Comparison of ENCODE assay signal across 30 cellular contexts in the genomic region with DNA sequence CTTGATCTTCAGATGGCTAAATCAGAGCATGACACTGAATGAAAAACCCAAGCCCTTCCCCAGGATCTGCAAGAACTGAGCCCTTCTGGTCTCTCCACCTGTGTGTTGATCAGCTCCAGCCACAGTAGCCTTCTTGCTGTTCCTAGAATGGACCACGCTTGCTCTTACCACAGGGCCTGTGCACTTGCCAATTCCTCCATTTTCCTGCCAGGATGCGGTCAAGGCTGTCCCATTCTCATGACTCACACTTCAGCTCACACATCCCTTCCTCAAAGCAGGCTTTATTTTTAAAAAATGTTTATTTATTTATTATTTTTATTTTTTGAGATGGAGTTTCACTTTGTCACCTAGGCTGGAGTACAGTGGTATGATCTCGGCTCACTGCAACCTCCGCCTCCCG. TPM values are rescaled to one million over a fixed set of nuclear protein-coding genes. Genes with fewer than 3 reads are reported as not detected.
DNase-seq lines count a peak whose midpoint lies in the region; ATAC-seq, FAIRE-seq and TF ChIP-seq lines count a peak whose summit lies in the region.
"Had no signal": no experiment of that assay in that cellular context is flagged by ENCODE, and none has a peak within 500 bp of the region (broad histone marks: within the 10 kb centered on the region; RNA-seq: fewer than 3 reads in every experiment).

No MANE protein-coding gene starts in this region.

- TF ChIP-seq CTCF in bronchial epithelial cell (IDR thresholded peaks at IDR 0.05; ENCODE audit: insufficient read depth, low read length, severe bottlenecking), result no peak

- H3K27me3 Mint-ChIP-seq in activated CD4-positive, alpha-beta memory T cell treated with anti-CD3 and anti-CD28 coated beads for 36 hours, result peaks cover 40% of the 10 kb centered on the region
- peaks cover 32 to 37% of the 10 kb centered on the region in 2 donors for H3K27me3 Mint-ChIP-seq in T-cell

- peaks cover 4% of the 10 kb centered on the region for H3K36me3 Mint-ChIP-seq in activated CD4-positive, alpha-beta memory T cell treated with anti-CD3 and anti-CD28 coated beads for 36 hours
- H3K36me3 Mint-ChIP-seq in T-cell, result peaks cover 7% of the 10 kb centered on the region

- DNase-seq in EL (peak; percentile 73), M059J (ENCODE audit: low read depth) (peak; percentile 82), bronchial epithelial cell (ENCODE audit: low read depth) (peak; percentile 28), kidney tubule cell (ENCODE audit: low spot score) (peak; percentile 31), CD1c-positive myeloid dendritic cell (ENCODE audit: extremely low spot score) (no peak), DMS153 (lab: John Stamatoyannopoulos, UW) (no peak), T-cell (no peak)
- no peak for DNase-seq in activated CD4-positive, alpha-beta memory T cell treated with anti-CD3 and anti-CD28 coated beads for 36 hours
- DNase-seq: activated gamma-delta T cell treated with Interleukin-2 at 50 U/mL for 16 hours; activated T-cell treated with anti-CD3 and anti-CD28 coated beads, Interleukin-2, amount 50 U/mL, for 24 hours; CD4-positive, alpha-beta memory T cell; central memory CD4-positive, alpha-beta T cell; dermis blood vessel endothelial cell; GDM1; heart right ventricle; left colon; NCI-H1417 treated with DMSO at 0.1 percent for 48 hours; NCI-H2107; NCI-H510A treated with DMSO at 0.1 percent for 48 hours; NK-92 treated with Interleukin-12 subunit alpha and Interleukin-12 subunit beta, amount 100 ng/mL, for 24 hours; SJCRH30; stimulated activated CD8-positive, alpha-beta memory T cell treated with anti-CD3 and anti-CD28 coated beads, Interleukin-4, amount 100 ng/mL, for 48 hours; stomach; T-helper 1 cell; transverse colon had no signal

- no peak for FAIRE-seq in bronchial epithelial cell (lab: Jason Lieb, UNC)

- intact Hi-C loops in activated CD4-positive, alpha-beta memory T cell treated with anti-CD3 and anti-CD28 coated beads for 36 hours (cut with micrococcal nuclease), result loop anchor here (5.0 kb wide), 1 partner anchor 92 kb away; no protein-coding TSS in a partner anchor

- CTCF ChIA-PET in activated CD4-positive, alpha-beta memory T cell treated with anti-CD3 and anti-CD28 coated beads for 36 hours (lab: Charles Lee), result interaction anchor here (1.3 to 3.0 kb wide), 2 partner anchors 74 to 109 kb away, joined by 5 to 10 read pairs; no protein-coding TSS in a partner anchor
- CTCF ChIA-PET in T-cell (lab: Charles Lee), result no interaction called here

- POLR2A ChIA-PET in activated CD4-positive, alpha-beta memory T cell treated with anti-CD3 and anti-CD28 coated beads for 36 hours (lab: Charles Lee), result no interaction called here
- POLR2A ChIA-PET in T-cell (lab: Charles Lee), result no interaction called here

- H3K4me3 ChIP-seq in bronchial epithelial cell (ENCODE audit: low read depth, low read length), result no peak overlapping the region
- H3K4me3 ChIP-seq: heart right ventricle, SJCRH30, stomach, transverse colon had no signal

- no peaks in the 10 kb centered on the region for H3K27me3 ChIP-seq in bronchial epithelial cell (ENCODE audit: control insufficient read depth, insufficient read depth, low read length)
- H3K27me3 ChIP-seq: SJCRH30 had no signal

- no peaks in the 10 kb centered on the region for H3K36me3 ChIP-seq in bronchial epithelial cell (ENCODE audit: control insufficient read depth, insufficient read depth, low read length)
- H3K36me3 ChIP-seq: heart right ventricle, neutrophil, SJCRH30, stomach, transverse colon had no signal

- no peak overlapping the region for H3K4me3 Mint-ChIP-seq in activated CD4-positive, alpha-beta memory T cell treated with anti-CD3 and anti-CD28 coated beads for 36 hours
- no peak overlapping the region for H3K4me3 Mint-ChIP-seq in T-cell
- H3K4me3 Mint-ChIP-seq: activated T-cell treated with anti-CD3 and anti-CD28 coated beads, Interleukin-2, amount 50 U/mL, for 24 hours; CD4-positive, alpha-beta memory T cell; memory B cell had no signal

- no peak overlapping the region for H3K27ac Mint-ChIP-seq in activated CD4-positive, alpha-beta memory T cell treated with anti-CD3 and anti-CD28 coated beads for 36 hours
- no peak overlapping the region for H3K27ac Mint-ChIP-seq in T-cell
- H3K27ac Mint-ChIP-seq: activated T-cell treated with anti-CD3 and anti-CD28 coated beads, Interleukin-2, amount 50 U/mL, for 24 hours; CD4-positive, alpha-beta memory T cell; memory B cell; progenitor cell of endocrine pancreas had no signal

- peaks cover 10% of the 10 kb centered on the region for H3K9me3 Mint-ChIP-seq in activated CD4-positive, alpha-beta memory T cell treated with anti-CD3 and anti-CD28 coated beads for 36 hours
- H3K9me3 Mint-ChIP-seq in T-cell, result peaks cover 4 to 10% (median 5%) of the 10 kb centered on the region in 3 donors

- ATAC-seq in T-cell (replicated peaks in 1 of 4), result no peak
- ATAC-seq: heart right ventricle, Panc1 had no signal

- H3K4me1 Mint-ChIP-seq in activated CD4-positive, alpha-beta memory T cell treated with anti-CD3 and anti-CD28 coated beads for 36 hours (ENCODE audit: low read depth), result peaks cover 9% of the 10 kb centered on the region
- H3K4me1 Mint-ChIP-seq in T-cell, result peaks cover 0 to 6% (median 3%) of the 10 kb centered on the region in 3 donors

RNA-seq across cellular contexts. Expression of gene GRHL3, which starts 43.6 kb away (rescaled TPM):
- not detected in 2 replicates for total RNA-seq in M059J (2014; rRNA removed; shearing (Covaris generic))
- total RNA-seq in bronchial epithelial cell (20.5 and 49.8 TPM in 2 replicates), T-cell (not detected)
- total RNA-seq in activated CD4-positive, alpha-beta memory T cell treated with anti-CD3 and anti-CD28 coated beads for 36 hours, result not detected
- total RNA-seq: CD4-positive, alpha-beta memory T cell; dermis blood vessel endothelial cell; heart right ventricle; myocyte; SJCRH30; transverse colon had no signal

Comparison
In these comparisons a context has a peak if more than half of its experiments do, and no peak if none do; other contexts are left out.
1. DNase-seq: peak in EL (single experiment), M059J (single experiment), bronchial epithelial cell (single experiment) and kidney tubule cell (single experiment); none in CD1c-positive myeloid dendritic cell (single experiment), DMS153 (single experiment), activated CD4-positive, alpha-beta memory T cell treated with anti-CD3 and anti-CD28 coated beads for 36 hours (single experiment) and T-cell (0 of 34).
2. RNA of gene GRHL3, which starts 43.6 kb away (total RNA-seq): 20.5 to 49.8 TPM in bronchial epithelial cell; not detected in M059J, not detected in activated CD4-positive, alpha-beta memory T cell treated with anti-CD3 and anti-CD28 coated beads for 36 hours and not detected in T-cell; every median in the first group is over 10 times any median in the second.